In genomic region chr6:6717953-6718352, GRCh38 we compare ENCODE assay signal across 14 cellular contexts.
DNase-seq lines count a peak whose midpoint lies in the region; ATAC-seq, FAIRE-seq and TF ChIP-seq lines count a peak whose summit lies in the region.
"Had no signal": no experiment of that assay in that cellular context is flagged by ENCODE, and none has a peak within 500 bp of the region (broad histone marks: within the 10 kb centered on the region; RNA-seq: fewer than 3 reads in every experiment).

No MANE protein-coding gene starts in this region.

- H3K9ac ChIP-seq in K562 (ENCODE audit: insufficient read depth in 1 of 2, low read depth in 2 of 2, low read length in 2 of 2) = no peak overlapping the region

- DNase-seq in A549 (ENCODE audit: low read depth in 1 of 2, low spot score in 1 of 2) = no peak
- peak; percentile 20 for DNase-seq in M059J (ENCODE audit: low read depth)
- DNase-seq in K562 (ENCODE audit: extremely low read depth in 1 of 4, low spot score in 3 of 4) = no peak
- no peak for DNase-seq in left lobe of liver (ENCODE audit: low spot score)
- no peak for DNase-seq in glomerular visceral epithelial cell (ENCODE audit: extremely low spot score)
- no peak for DNase-seq in WERI-Rb-1
- DNase-seq: amniotic stem cell; immature natural killer cell; stimulated activated CD4-positive, alpha-beta T cell treated with anti-CD3 and anti-CD28 coated beads, Interleukin-4, amount 100 ng/mL, for 24 hours had no signal

- TF ChIP-seq CTCF in A549 (IDR thresholded peaks at IDR 0.05) (no peak), K562 (IDR thresholded peaks at IDR 0.05 in 2 of 3, conservative IDR thresholded peaks at IDR 0.05 in 1 of 3; ENCODE audit: insufficient read depth in 2 of 3, low read depth in 1 of 3, low read length in 3 of 3) (no peak), WERI-Rb-1 (IDR thresholded peaks at IDR 0.05; ENCODE audit: low read depth, low read length) (no peak)

- no peaks in the 10 kb centered on the region for H3K79me2 ChIP-seq in K562 (ENCODE audit: control insufficient read depth, insufficient read depth, low read length)

- TF ChIP-seq POLR2A in A549 (IDR thresholded peaks at IDR 0.05; ENCODE audit: low read length) (no peak), K562 (conservative IDR thresholded peaks at IDR 0.05) (no peak)

- H3K36me3 ChIP-seq in K562 (ENCODE audit: control insufficient read depth, insufficient read depth, low read length) = no peaks in the 10 kb centered on the region
- no peaks in the 10 kb centered on the region for H3K36me3 ChIP-seq in WERI-Rb-1
- H3K36me3 ChIP-seq: SJSA1 had no signal

- no peak for FAIRE-seq in A549 (lab: Jason Lieb, UNC)
- no peak for FAIRE-seq in K562 (lab: Jason Lieb, UNC)
- FAIRE-seq: endometrium, G401.6 had no signal

- intact Hi-C loops in K562 (cut with micrococcal nuclease) = no loop called here

- H2AFZ ChIP-seq in K562 (ENCODE audit: low read depth, low read length) = 0 out of 2 replicates have a peak overlapping the region, but pooled peaks have one; percentile 0

- no peak overlapping the region for H3K27ac ChIP-seq in A549
- no peak overlapping the region for H3K27ac ChIP-seq in K562 (ENCODE audit: extremely low read depth, low read depth, low read length)
- H3K27ac ChIP-seq in WERI-Rb-1 = no peak overlapping the region
- H3K27ac ChIP-seq: SJSA1 had no signal

- H3K9me1 ChIP-seq in K562 (ENCODE audit: control insufficient read depth, insufficient read depth, low read length) = no peaks in the 10 kb centered on the region

- 64% methylated on average over 2 of the region's 3 CpGs for WGBS in A549 (ENCODE audit: missing lambda C conversion rate)
- WGBS in K562 (ENCODE audit: insufficient coverage, low coverage, missing lambda C conversion rate) = 41% methylated on average over 3 of the region's 3 CpGs

- no peaks in the 10 kb centered on the region for H4K20me1 ChIP-seq in K562 (replicated peaks; ENCODE audit: control insufficient read depth, insufficient read depth, low read length)

- H3K4me3 ChIP-seq in A549 (no peak overlapping the region), K562 (no peak overlapping the region), WERI-Rb-1 (ENCODE audit: low read depth, low read length) (no peak overlapping the region)
- H3K4me3 ChIP-seq: SJSA1 had no signal

- no peak for ATAC-seq in A549
- no peak for ATAC-seq in K562
- ATAC-seq in left lobe of liver = peak; percentile 57
- no peak for ATAC-seq in GM18868 (IDR thresholded peaks at IDR 0.05; ENCODE audit: unreplicated experiment)
- no peak for ATAC-seq in GM21576 (IDR thresholded peaks at IDR 0.05; ENCODE audit: unreplicated experiment)

- peaks cover 7% of the 10 kb centered on the region for H3K4me1 ChIP-seq in A549
- peaks cover 7 to 8% of the 10 kb centered on the region in 2 experiments; a peak in 4 of 5 replicates for H3K4me1 ChIP-seq in K562 (replicated peaks in 1 of 2; ENCODE audit: control insufficient read depth in 2 of 2, insufficient read depth in 2 of 2, low read length in 2 of 2)

- no peak for TF ChIP-seq RAD21 in A549 (conservative IDR thresholded peaks at IDR 0.05 in 1 of 2, IDR thresholded peaks at IDR 0.05 in 1 of 2)
- TF ChIP-seq RAD21 in K562 (CRISPR knock-in tag; conservative IDR thresholded peaks at IDR 0.05 in 1 of 2, IDR thresholded peaks at IDR 0.05 in 1 of 2) = no peak

- POLR2A ChIA-PET in A549 (lab: Yijun Ruan, JAX) = no interaction called here
- POLR2A ChIA-PET in K562 (lab: Yijun Ruan, JAX) = interaction anchor here (0.5 to 1.4 kb wide), 2 partner anchors 14 to 31 kb away, joined by 3 to 4 read pairs; no protein-coding TSS in a partner anchor

- no TSS peak for BruUV-seq in K562 (replicated peaks; lab: Mats Ljungman, UMichigan)

- in situ Hi-C loops in K562 (cut with MboI) = no loop called here

- H3K27me3 ChIP-seq in K562 (ENCODE audit: control insufficient read depth in 2 of 2, insufficient read depth in 2 of 2, low read length in 2 of 2) (no peaks in the 10 kb centered on the region), WERI-Rb-1 (ENCODE audit: insufficient read depth, low read depth, severe bottlenecking) (no peaks in the 10 kb centered on the region)
- H3K27me3 ChIP-seq: SJSA1 had no signal

- CTCF ChIA-PET in A549 (lab: Yijun Ruan, JAX) = interaction anchor here (0.9 to 3.0 kb wide), 4 partner anchors 22 to 525 kb away, joined by 3 to 11 read pairs (median 6); no protein-coding TSS in a partner anchor
- CTCF ChIA-PET in K562 (lab: Yijun Ruan, JAX; ENCODE audit: low intra/inter-chr PET ratio) = interaction anchor here (0.6 kb wide), 1 partner anchor 591 kb away, joined by 3 read pairs; no protein-coding TSS in a partner anchor

- TF ChIP-seq EP300 in A549 (IDR thresholded peaks at IDR 0.05) (no peak), K562 (IDR thresholded peaks at IDR 0.05; ENCODE audit: low read length) (no peak)

- H3K9me3 ChIP-seq in A549 (no peaks in the 10 kb centered on the region), K562 (replicated peaks; ENCODE audit: control insufficient read depth, insufficient read depth, low read depth, low read length) (no peaks in the 10 kb centered on the region), WERI-Rb-1 (ENCODE audit: severe bottlenecking) (no peaks in the 10 kb centered on the region)
- H3K9me3 ChIP-seq: SJSA1 had no signal

- H3K4me2 ChIP-seq in A549 (no peak overlapping the region), K562 (ENCODE audit: insufficient read depth, low read length) (no peak overlapping the region)

TF ChIP-seq in A549, 52 proteins besides CTCF, POLR2A, EP300 and RAD21:
- peak; percentile 54 for TF ChIP-seq MAFK (IDR thresholded peaks at IDR 0.05; ENCODE audit: partially characterized antibody)
- TF ChIP-seq ATOH8 (CRISPR knock-in tag; IDR thresholded peaks at IDR 0.05; ENCODE audit: low read depth) = no peak

TF ChIP-seq in K562, 482 proteins besides CTCF, POLR2A, EP300 and RAD21 (continues in another document):
- TF ChIP-seq PHTF2 (CRISPR knock-in tag; IDR thresholded peaks at IDR 0.05) = no peak
- no peak for TF ChIP-seq ZNF655 (CRISPR knock-in tag; IDR thresholded peaks at IDR 0.05)
- TF ChIP-seq ZNF589 (CRISPR knock-in tag; IDR thresholded peaks at IDR 0.05; ENCODE audit: low read depth) = no peak
- no peak for TF ChIP-seq ARNT (IDR thresholded peaks at IDR 0.05)
- no peak for TF ChIP-seq TCFL5 (CRISPR knock-in tag; conservative IDR thresholded peaks at IDR 0.05)
- TF ChIP-seq SAFB2 (IDR thresholded peaks at IDR 0.05; ENCODE audit: borderline replicate concordance, low read depth, low read length, severe bottlenecking) = no peak
- no peak for TF ChIP-seq MYC (IDR thresholded peaks at IDR 0.05; ENCODE audit: low read depth, low read length)
- no peak for TF ChIP-seq MYC (CRISPR knock-in tag; IDR thresholded peaks at IDR 0.05; ENCODE audit: borderline replicate concordance, low read depth)
- TF ChIP-seq MAFK (IDR thresholded peaks at IDR 0.05; ENCODE audit: low read length) = peak; percentile 46
- no peak for TF ChIP-seq PYGO2 (tag; IDR thresholded peaks at IDR 0.05)
- peak; percentile 63 for TF ChIP-seq MAFG (tag; conservative IDR thresholded peaks at IDR 0.05)
- TF ChIP-seq MLLT1 (IDR thresholded peaks at IDR 0.05) = no peak
- no peak for TF ChIP-seq GABPA (tag; conservative IDR thresholded peaks at IDR 0.05; ENCODE audit: low read depth)
- no peak for TF ChIP-seq CREB3L1 (IDR thresholded peaks at IDR 0.05; ENCODE audit: borderline replicate concordance, low read depth)
- no peak for TF ChIP-seq RBBP5 (IDR thresholded peaks at IDR 0.05; ENCODE audit: borderline replicate concordance, insufficient read depth, low read length, poor library complexity, severe bottlenecking)

Comparison
In these comparisons a context has a peak if more than half of its experiments do, and no peak if none do; other contexts are left out.
1. Of the 35 proteins assayed by ChIP-seq in both K562 and A549: peak only in K562: none; only in A549: none; in both: MAFK; in neither: 34.